ENCODE assay signal across 12 cellular contexts in the genomic region with DNA sequence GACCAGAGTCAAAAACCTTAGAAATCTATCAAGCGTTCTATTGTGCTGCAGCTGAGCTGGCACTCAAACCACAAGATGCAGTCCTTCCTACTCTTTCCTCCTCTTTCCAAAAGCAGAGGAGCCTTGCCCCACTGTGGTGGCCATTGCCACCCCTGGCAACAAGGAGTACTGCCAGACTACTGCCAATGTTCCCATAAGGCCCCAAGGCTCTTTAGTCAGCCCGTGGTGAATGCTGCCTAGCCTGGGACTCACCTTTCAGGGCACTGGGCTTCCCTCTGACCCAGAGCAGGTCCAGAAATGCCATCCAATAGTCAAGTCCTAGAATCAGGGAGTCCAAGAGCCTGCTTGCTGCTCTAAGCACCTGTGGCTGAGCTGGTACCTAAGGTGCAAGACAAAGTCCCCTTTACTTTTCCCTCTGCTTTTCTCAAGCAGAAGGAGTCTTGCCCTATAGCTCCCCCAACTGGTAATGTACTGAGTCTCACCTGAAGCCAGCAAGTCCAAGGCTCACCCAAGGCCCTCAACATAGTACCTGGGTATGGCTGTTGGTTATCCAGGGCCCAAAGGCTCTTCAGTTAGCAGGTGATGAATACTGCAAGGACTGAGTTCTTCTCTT.
A peak's percentile ranks its signal among the peaks of the same experiment; 100 is the strongest.
DNase-seq lines count a peak whose midpoint lies in the region; ATAC-seq and TF ChIP-seq lines count a peak whose summit lies in the region.
"Had no signal": no experiment of that assay in that cellular context is flagged by ENCODE, and none has a peak within 500 bp of the region (broad histone marks: within the 10 kb centered on the region; RNA-seq: fewer than 3 reads in every experiment).

No MANE protein-coding gene starts in this region.

- 0 out of 2 replicates have a peak, but pooled peaks cover 11% of the 10 kb centered on the region for H3K4me1 Mint-ChIP-seq in HFFc6 (ENCODE audit: low read depth)
- H3K4me1 Mint-ChIP-seq in WTC11, result peaks cover 4% of the 10 kb centered on the region
- H3K4me1 Mint-ChIP-seq: stimulated activated naive B cell treated with anti-CD40 and anti-IgM and Interleukin-4, amounts not matched to agents 10 μg/mL and 1 μg/mL and 100 μg/mL, for 72 hours had no signal

- H3K4me3 ChIP-seq in BJ (ENCODE audit: low read depth, low read length) (no peak overlapping the region), kidney epithelial cell (ENCODE audit: low read depth, low read length) (no peak overlapping the region)

- DNase-seq in BJ (ENCODE audit: low read depth), result no peak
- DNase-seq in HFFc6, result peak; percentile 11
- DNase-seq in WTC11 (ENCODE audit: low spot score), result peak; percentile 59
- no peak for DNase-seq in kidney epithelial cell (ENCODE audit: low read depth)
- no peak for DNase-seq in NCI-H2227 (lab: John Stamatoyannopoulos, UW; ENCODE audit: unreplicated experiment)
- no peak for DNase-seq in NCI-H2196 treated with DMSO at 0.1 percent for 48 hours (lab: John Stamatoyannopoulos, UW; ENCODE audit: unreplicated experiment)
- DNase-seq: DMS79; NCI-H510A treated with DMSO at 0.1 percent for 48 hours; right cardiac atrium; stimulated activated naive B cell treated with anti-CD40 and anti-IgM and Interleukin-4, amounts not matched to agents 10 μg/mL and 1 μg/mL and 100 μg/mL, for 72 hours had no signal

- H3K27me3 ChIP-seq in BJ (ENCODE audit: control insufficient read depth, insufficient read depth, low read length) (no peaks in the 10 kb centered on the region), kidney epithelial cell (ENCODE audit: control insufficient read depth, insufficient read depth, low read length) (no peaks in the 10 kb centered on the region)

- peaks cover 13% of the 10 kb centered on the region for H3K36me3 Mint-ChIP-seq in HFFc6 (ENCODE audit: low read depth)
- peaks cover 15% of the 10 kb centered on the region for H3K36me3 Mint-ChIP-seq in WTC11
- H3K36me3 Mint-ChIP-seq: stimulated activated naive B cell treated with anti-CD40 and anti-IgM and Interleukin-4, amounts not matched to agents 10 μg/mL and 1 μg/mL and 100 μg/mL, for 72 hours had no signal

- TF ChIP-seq CTCF in BJ (IDR thresholded peaks at IDR 0.05; ENCODE audit: insufficient read depth, low read depth, low read length) (peak; percentile 62), HFFc6 (IDR thresholded peaks at IDR 0.05) (peak; percentile 75), WTC11 (IDR thresholded peaks at IDR 0.05) (no peak; the same call in none of the 2 replicates), kidney epithelial cell (IDR thresholded peaks at IDR 0.05; ENCODE audit: insufficient read depth, low read length, poor library complexity, severe bottlenecking) (peak; percentile 33)

- H3K9me3 Mint-ChIP-seq in HFFc6, result no peaks in the 10 kb centered on the region; the same call in 1 of the 2 replicates
- H3K9me3 Mint-ChIP-seq in WTC11, result peaks cover 29% of the 10 kb centered on the region

- no peak overlapping the region for H3K27ac Mint-ChIP-seq in HFFc6
- H3K27ac Mint-ChIP-seq in WTC11, result no peak overlapping the region
- H3K27ac Mint-ChIP-seq: stimulated activated naive B cell treated with anti-CD40 and anti-IgM and Interleukin-4, amounts not matched to agents 10 μg/mL and 1 μg/mL and 100 μg/mL, for 72 hours had no signal

- H3K36me3 ChIP-seq in BJ (ENCODE audit: control insufficient read depth, insufficient read depth, low read length) (no peaks in the 10 kb centered on the region), kidney epithelial cell (ENCODE audit: control insufficient read depth, insufficient read depth, low read length) (no peaks in the 10 kb centered on the region)

- CTCF ChIA-PET in BJ (lab: Yijun Ruan, JAX), result interaction anchor here (0.6 to 2.2 kb wide), 25 partner anchors 9 to 671 kb away, joined by 3 to 12 read pairs (median 4); no protein-coding TSS in a partner anchor
- CTCF ChIA-PET in WTC11 (lab: Charles Lee), result interaction anchor here (0.6 to 3.0 kb wide), 34 partner anchors 9 to 487 kb away, joined by 3 to 36 read pairs (median 4); no protein-coding TSS in a partner anchor

- ATAC-seq in WTC11 (peak; percentile 94), HG03045 (IDR thresholded peaks at IDR 0.05; ENCODE audit: unreplicated experiment) (no peak), HG03135 (IDR thresholded peaks at IDR 0.05; ENCODE audit: unreplicated experiment) (no peak)
- ATAC-seq: right cardiac atrium; stimulated activated naive B cell treated with anti-CD40 and anti-IgM and Interleukin-4, amounts not matched to agents 10 μg/mL and 1 μg/mL and 100 μg/mL, for 72 hours had no signal

- POLR2A ChIA-PET in BJ (lab: Charles Lee), result no interaction called here
- POLR2A ChIA-PET in WTC11 (lab: Charles Lee), result no interaction called here

- H3K27me3 Mint-ChIP-seq in HFFc6 (ENCODE audit: insufficient read depth) (no peaks in the 10 kb centered on the region), WTC11 (ENCODE audit: low read depth) (no peaks in the 10 kb centered on the region)
- H3K27me3 Mint-ChIP-seq: stimulated activated naive B cell treated with anti-CD40 and anti-IgM and Interleukin-4, amounts not matched to agents 10 μg/mL and 1 μg/mL and 100 μg/mL, for 72 hours had no signal

- H3K4me3 Mint-ChIP-seq in HFFc6 (no peak overlapping the region), WTC11 (no peak overlapping the region)
- H3K4me3 Mint-ChIP-seq: stimulated activated naive B cell treated with anti-CD40 and anti-IgM and Interleukin-4, amounts not matched to agents 10 μg/mL and 1 μg/mL and 100 μg/mL, for 72 hours had no signal

TF ChIP-seq in WTC11, 78 proteins besides CTCF, POLR2A, EP300 and RAD21:
- TF ChIP-seq GTF2I (CRISPR knock-in tag; conservative IDR thresholded peaks at IDR 0.05) (no peak), SMAD4 (CRISPR knock-in tag; IDR thresholded peaks at IDR 0.05) (no peak), ESRRA (CRISPR knock-in tag; IDR thresholded peaks at IDR 0.05; ENCODE audit: borderline replicate concordance) (no peak), ZNF317 (CRISPR knock-in tag; IDR thresholded peaks at IDR 0.05; ENCODE audit: borderline replicate concordance, low read depth) (no peak), ZNF138 (CRISPR knock-in tag; conservative IDR thresholded peaks at IDR 0.05) (no peak), RORB (CRISPR knock-in tag; IDR thresholded peaks at IDR 0.05) (no peak), CREB1 (CRISPR knock-in tag; IDR thresholded peaks at IDR 0.05) (no peak), KAT7 (CRISPR knock-in tag; IDR thresholded peaks at IDR 0.05; ENCODE audit: borderline replicate concordance) (no peak), JAZF1 (CRISPR knock-in tag; IDR thresholded peaks at IDR 0.05) (no peak), ZNF416 (CRISPR knock-in tag; IDR thresholded peaks at IDR 0.05) (no peak)
- TF ChIP-seq, protein P1, sequence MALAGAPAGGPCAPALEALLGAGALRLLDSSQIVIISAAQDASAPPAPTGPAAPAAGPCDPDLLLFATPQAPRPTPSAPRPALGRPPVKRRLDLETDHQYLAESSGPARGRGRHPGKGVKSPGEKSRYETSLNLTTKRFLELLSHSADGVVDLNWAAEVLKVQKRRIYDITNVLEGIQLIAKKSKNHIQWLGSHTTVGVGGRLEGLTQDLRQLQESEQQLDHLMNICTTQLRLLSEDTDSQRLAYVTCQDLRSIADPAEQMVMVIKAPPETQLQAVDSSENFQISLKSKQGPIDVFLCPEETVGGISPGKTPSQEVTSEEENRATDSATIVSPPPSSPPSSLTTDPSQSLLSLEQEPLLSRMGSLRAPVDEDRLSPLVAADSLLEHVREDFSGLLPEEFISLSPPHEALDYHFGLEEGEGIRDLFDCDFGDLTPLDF (CRISPR knock-in tag; IDR thresholded peaks at IDR 0.05), result no peak
- TF ChIP-seq, protein P2, sequence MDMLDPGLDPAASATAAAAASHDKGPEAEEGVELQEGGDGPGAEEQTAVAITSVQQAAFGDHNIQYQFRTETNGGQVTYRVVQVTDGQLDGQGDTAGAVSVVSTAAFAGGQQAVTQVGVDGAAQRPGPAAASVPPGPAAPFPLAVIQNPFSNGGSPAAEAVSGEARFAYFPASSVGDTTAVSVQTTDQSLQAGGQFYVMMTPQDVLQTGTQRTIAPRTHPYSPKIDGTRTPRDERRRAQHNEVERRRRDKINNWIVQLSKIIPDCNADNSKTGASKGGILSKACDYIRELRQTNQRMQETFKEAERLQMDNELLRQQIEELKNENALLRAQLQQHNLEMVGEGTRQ (CRISPR knock-in tag; IDR thresholded peaks at IDR 0.05), result no peak

Comparison
In these comparisons a context has a peak if more than half of its experiments do, and no peak if none do; other contexts are left out.
1. DNase-seq: peak in HFFc6 (single experiment) and WTC11 (single experiment); none in BJ (single experiment), kidney epithelial cell (single experiment), NCI-H2227 (single experiment) and NCI-H2196 treated with DMSO at 0.1 percent for 48 hours (single experiment).